In the genomic region with DNA sequence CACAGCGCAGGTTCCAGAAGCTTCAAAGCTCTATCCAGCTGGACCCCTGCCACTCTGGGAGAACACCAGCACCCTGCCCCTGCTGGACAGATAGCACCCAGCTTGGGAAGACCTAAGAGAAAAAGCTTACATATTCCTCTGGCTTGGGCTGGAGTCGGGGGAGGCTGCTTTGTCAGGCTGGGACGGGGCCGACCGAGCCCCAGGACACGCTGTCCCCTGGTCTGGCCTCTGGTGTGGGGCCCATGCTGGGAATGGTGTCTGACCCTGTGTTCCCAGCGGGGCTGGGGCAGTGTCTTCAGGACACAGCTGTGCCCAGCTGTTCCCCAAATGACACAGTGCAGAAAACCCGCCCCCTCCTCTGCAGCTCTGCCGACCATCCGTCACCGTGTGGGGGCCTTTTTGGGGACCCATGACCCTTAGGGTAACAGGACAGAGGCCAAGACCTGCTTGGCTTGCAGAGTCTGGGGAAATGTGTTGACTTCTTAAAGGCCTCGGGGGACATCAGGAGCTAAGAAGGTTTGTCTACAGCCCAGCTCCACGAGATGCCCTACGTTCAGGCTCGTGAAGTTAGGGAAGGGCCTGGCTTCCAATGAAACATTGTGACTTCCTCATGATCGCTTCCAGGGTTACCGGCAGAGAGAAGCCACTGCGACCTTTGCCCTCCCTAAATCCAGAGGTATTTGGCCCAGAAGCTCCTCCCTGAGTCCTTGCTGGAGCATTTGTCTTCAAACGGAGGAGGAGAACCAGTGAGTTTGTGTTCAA, we compare ENCODE assay signal across 27 cellular contexts. TPM values are rescaled to one million over a fixed set of nuclear protein-coding genes. Genes with fewer than 3 reads are reported as not detected.
DNase-seq lines count a peak whose midpoint lies in the region; ATAC-seq and TF ChIP-seq lines count a peak whose summit lies in the region.
"Had no signal": no experiment of that assay in that cellular context is flagged by ENCODE, and none has a peak within 500 bp of the region (broad histone marks: within the 10 kb centered on the region; RNA-seq: fewer than 3 reads in every experiment).

No MANE protein-coding gene starts in this region.

- peaks cover 32% of the 10 kb centered on the region for H3K9me3 Mint-ChIP-seq in Caco-2 (ENCODE audit: unreplicated experiment)

- H3K18ac ChIP-seq in trophoblast cell (ENCODE audit: low read length) = no peak overlapping the region

- H2AK5ac ChIP-seq in trophoblast cell (ENCODE audit: low read length) = no peak overlapping the region

- H2BK12ac ChIP-seq in trophoblast cell (ENCODE audit: low read length) = no peak overlapping the region

- H3K36me3 ChIP-seq in Caco-2 (ENCODE audit: control insufficient read depth, insufficient read depth, low read length) (no peaks in the 10 kb centered on the region), trophoblast cell (ENCODE audit: control insufficient read depth in 1 of 2, insufficient read depth in 2 of 2, low read length in 2 of 2) (no peaks in the 10 kb centered on the region)
- H3K36me3 ChIP-seq: BLaER1 treated with 17β-estradiol and CSF1 and Interleukin-3, amounts not matched to agents 10 nM and 100 nM; brain microvascular endothelial cell; sigmoid colon had no signal

- no peaks in the 10 kb centered on the region for H3K36me3 Mint-ChIP-seq in Caco-2 (ENCODE audit: insufficient read depth, unreplicated experiment)

- H3K9me3 ChIP-seq in Caco-2 = peaks cover 13% of the 10 kb centered on the region
- peaks cover 15% of the 10 kb centered on the region for H3K9me3 ChIP-seq in trophoblast cell (ENCODE audit: insufficient read depth, low read depth, low read length)
- H3K9me3 ChIP-seq: SK-N-SH had no signal

- no peak overlapping the region for H3K23ac ChIP-seq in trophoblast cell (ENCODE audit: low read length)

- no peak overlapping the region for H2BK5ac ChIP-seq in trophoblast cell (ENCODE audit: low read depth, low read length, poor library complexity)

- no peaks in the 10 kb centered on the region for H3K27me3 ChIP-seq in Caco-2 (replicated peaks; ENCODE audit: control insufficient read depth, insufficient read depth, low read length)
- H3K27me3 ChIP-seq in trophoblast cell (ENCODE audit: insufficient read depth, low read length) = no peaks in the 10 kb centered on the region
- H3K27me3 ChIP-seq: BLaER1 treated with 17β-estradiol and CSF1 and Interleukin-3, amounts not matched to agents 10 nM and 100 nM had no signal

- no peaks in the 10 kb centered on the region for H3K4me1 Mint-ChIP-seq in Caco-2 (ENCODE audit: low read depth, unreplicated experiment)
- H3K4me1 Mint-ChIP-seq: H9, T-helper 17 cell had no signal

- no peak overlapping the region for H3K4ac ChIP-seq in trophoblast cell (ENCODE audit: low read depth, low read length)

- DNase-seq in Caco-2 (peak; percentile 57 to 64), fibroblast of the aortic adventitia (ENCODE audit: low read depth) (no peak), left lobe of liver (ENCODE audit: low spot score) (no peak), trophoblast cell (no peak)
- no peak for DNase-seq in activated CD8-positive, alpha-beta memory T cell treated with anti-CD3 and anti-CD28 coated beads for 24 hours
- DNase-seq in stimulated activated naive CD4-positive, alpha-beta T cell (lab: John Stamatoyannopoulos, UW) = no peak
- DNase-seq: activated CD8-positive, alpha-beta T cell treated with anti-CD3 and anti-CD28 coated beads, Interleukin-2, amount 10 ng/mL, durations not matched to agents 7 days and 5 days; activated T-cell treated with anti-CD3 and anti-CD28 coated beads, Interleukin-2, amount 50 U/mL, for 1 hour; brain microvascular endothelial cell; COR-L47; H9; NCI-H187; NCI-H69; RPMI8226; sigmoid colon; SK-N-SH; stimulated activated CD4-positive, alpha-beta T cell treated with anti-CD3 and anti-CD28 coated beads, Interleukin-15, amount 100 ng/mL, for 24 hours; T-helper 17 cell had no signal

- no peaks in the 10 kb centered on the region for H3K79me1 ChIP-seq in trophoblast cell (ENCODE audit: low read length)

- H4K8ac ChIP-seq in trophoblast cell (ENCODE audit: low read depth, low read length) = no peak overlapping the region

- H3K27ac Mint-ChIP-seq in Caco-2 (ENCODE audit: unreplicated experiment) = peak overlapping the region; percentile 37
- H3K27ac Mint-ChIP-seq: activated CD8-positive, alpha-beta T cell treated with anti-CD3 and anti-CD28 coated beads, Interleukin-2, amount 10 ng/mL, durations not matched to agents 7 days and 5 days; H9; T-helper 17 cell had no signal

- TF ChIP-seq CTCF in Caco-2 (IDR thresholded peaks at IDR 0.05; ENCODE audit: insufficient read depth in 1 of 2, low read depth in 1 of 2, low read length in 1 of 2, severe bottlenecking in 1 of 2, unreplicated experiment in 1 of 2) (no peak), fibroblast of the aortic adventitia (IDR thresholded peaks at IDR 0.05; ENCODE audit: insufficient read depth, low read length) (peak; percentile 12)

- no peak overlapping the region for H3K4me2 ChIP-seq in trophoblast cell (ENCODE audit: low read length)
- H3K4me2 ChIP-seq: BLaER1 treated with 17β-estradiol and CSF1 and Interleukin-3, amounts not matched to agents 10 nM and 100 nM; SK-N-SH had no signal

- POLR2A ChIA-PET in Caco-2 (lab: Charles Lee) = interaction anchor here (0.8 kb wide), 1 partner anchor 40 kb away, joined by 8 read pairs; the partner anchor contains the start of gene CACFD1

- no CpG with 5 or more reads among the region's 19 CpGs for WGBS in trophoblast cell (ENCODE audit: extremely low coverage, insufficient coverage, insufficient read length)

- H2BK120ac ChIP-seq in trophoblast cell (ENCODE audit: insufficient read depth, low read length, poor library complexity) = no peak overlapping the region

- no peak overlapping the region for H3K9ac ChIP-seq in trophoblast cell (ENCODE audit: low read length)
- H3K9ac ChIP-seq: BLaER1 treated with 17β-estradiol and CSF1 and Interleukin-3, amounts not matched to agents 10 nM and 100 nM; SK-N-SH had no signal

- H4K91ac ChIP-seq in trophoblast cell (ENCODE audit: low read depth, low read length) = peak overlapping the region; percentile 33

- CTCF ChIA-PET in Caco-2 (lab: Charles Lee) = interaction anchor here (0.6 to 1.9 kb wide), 7 partner anchors 13 to 329 kb away, joined by 3 to 12 read pairs (median 3); partner anchors contain the start of gene CACFD1

- H3K14ac ChIP-seq in trophoblast cell (ENCODE audit: low read length) = no peak overlapping the region

- H4K12ac ChIP-seq in trophoblast cell (ENCODE audit: low read depth, low read length) = no peak overlapping the region

- H3K79me2 ChIP-seq in trophoblast cell (ENCODE audit: control insufficient read depth, insufficient read depth, low read length, poor library complexity) = no peaks in the 10 kb centered on the region

- intact Hi-C loops in Caco-2 (cut with micrococcal nuclease; ENCODE audit: unreplicated experiment) = loop anchor here (1.0 kb wide), 1 partner anchor 20 kb away; the partner anchor contains the start of gene SLC2A6

- H3K4me3 ChIP-seq in Caco-2 (ENCODE audit: low read depth, low read length) = no peak overlapping the region
- no peak overlapping the region for H3K4me3 ChIP-seq in fibroblast of the aortic adventitia (ENCODE audit: low read depth, low read length)
- no peak overlapping the region for H3K4me3 ChIP-seq in trophoblast cell (ENCODE audit: low read depth, low read length)
- H3K4me3 ChIP-seq: BLaER1 treated with 17β-estradiol and CSF1 and Interleukin-3, amounts not matched to agents 10 nM and 100 nM; coronary artery; GM12878; sigmoid colon; tibial nerve had no signal

- no peak overlapping the region for H3K27ac ChIP-seq in trophoblast cell (ENCODE audit: low read depth, low read length)
- H3K27ac ChIP-seq: BLaER1 treated with 17β-estradiol and CSF1 and Interleukin-3, amounts not matched to agents 10 nM and 100 nM; brain microvascular endothelial cell; coronary artery; sigmoid colon; tibial nerve had no signal

- peak; percentile 57 for ATAC-seq in left lobe of liver
- no peak for ATAC-seq in HG03175 (IDR thresholded peaks at IDR 0.05; ENCODE audit: unreplicated experiment)
- no peak for ATAC-seq in GM19395 (IDR thresholded peaks at IDR 0.05; ENCODE audit: unreplicated experiment)
- ATAC-seq: activated CD8-positive, alpha-beta T cell treated with anti-CD3 and anti-CD28 coated beads, Interleukin-2, amount 10 ng/mL, durations not matched to agents 7 days and 5 days; GM12878; T-helper 17 cell had no signal

- H3K4me1 ChIP-seq in Caco-2 (peaks cover 16% of the 10 kb centered on the region), trophoblast cell (ENCODE audit: control insufficient read depth in 1 of 2, insufficient read depth in 2 of 2, low read length in 2 of 2) (peaks cover 2 to 12% of the 10 kb centered on the region in 2 experiments)

- H3K27me3 Mint-ChIP-seq in Caco-2 (ENCODE audit: insufficient read depth, unreplicated experiment) = no peaks in the 10 kb centered on the region

- no peak overlapping the region for H3K4me3 Mint-ChIP-seq in Caco-2 (ENCODE audit: unreplicated experiment)
- H3K4me3 Mint-ChIP-seq: activated CD8-positive, alpha-beta T cell treated with anti-CD3 and anti-CD28 coated beads, Interleukin-2, amount 10 ng/mL, durations not matched to agents 7 days and 5 days; H9; T-helper 17 cell had no signal

- no TSS peak for BruUV-seq in Caco-2 (replicated peaks; lab: Mats Ljungman, UMichigan)

- H2AFZ ChIP-seq in trophoblast cell (ENCODE audit: insufficient read depth, low read length, poor library complexity) = no peak overlapping the region

RNA-seq across cellular contexts. Expression of gene SLC2A6, which starts 20.4 kb away (rescaled TPM):
- total RNA-seq in Caco-2 (2022) = 7.1 and 8.4 TPM in 2 replicates
- total RNA-seq in fibroblast of the aortic adventitia (ENCODE audit: low replicate concordance) = 0.74 and 7.3 TPM in 2 replicates
- 1.3 TPM for total RNA-seq in left lobe of liver
- 4.5 and 4.7 TPM in 2 replicates for polyA plus RNA-seq in trophoblast cell (2013)

RNA-seq across cellular contexts. Expression of gene MYMK, which starts 25.4 kb away (rescaled TPM):
- total RNA-seq in Caco-2 (2022) = not detected in 2 replicates
- total RNA-seq in fibroblast of the aortic adventitia (ENCODE audit: low replicate concordance) = not detected in 2 replicates
- not detected for total RNA-seq in left lobe of liver
- polyA plus RNA-seq in trophoblast cell (2013) = 0.25 and 0.27 TPM in 2 replicates
- total RNA-seq: activated CD8-positive, alpha-beta T cell treated with anti-CD3 and anti-CD28 coated beads, Interleukin-2, amount 10 ng/mL, durations not matched to agents 7 days and 5 days; GM12878; H9; mononuclear cell; sigmoid colon; T-helper 17 cell had no signal
- polyA plus RNA-seq: GM12878, neural cell, sigmoid colon, SK-N-SH had no signal

RNA-seq across cellular contexts. Expression of gene ADAMTSL2, which starts 35.2 kb away (rescaled TPM):
- total RNA-seq in Caco-2 (2022) = 0.46 and 0.68 TPM in 2 replicates
- total RNA-seq in fibroblast of the aortic adventitia (ENCODE audit: low replicate concordance) = 0.16 TPM in 1 of 2 replicates, not detected in the other
- 18.0 TPM for total RNA-seq in left lobe of liver
- 5.9 and 6.2 TPM in 2 replicates for polyA plus RNA-seq in trophoblast cell (2013)
- total RNA-seq: activated CD8-positive, alpha-beta T cell treated with anti-CD3 and anti-CD28 coated beads, Interleukin-2, amount 10 ng/mL, durations not matched to agents 7 days and 5 days; GM12878; LHCN-M2; T-helper 17 cell had no signal

RNA-seq across cellular contexts. Expression of gene CACFD1, which starts 39.5 kb away (rescaled TPM):
- 26.0 and 27.0 TPM in 2 replicates for total RNA-seq in Caco-2 (2022)
- 4.4 and 18.0 TPM in 2 replicates for total RNA-seq in fibroblast of the aortic adventitia (ENCODE audit: low replicate concordance)
- 30.0 TPM for total RNA-seq in left lobe of liver
- 7.8 and 8.7 TPM in 2 replicates for polyA plus RNA-seq in trophoblast cell (2013)

Comparison
In these comparisons a context has a peak if more than half of its experiments do, and no peak if none do; other contexts are left out.
1. DNase-seq: peak in Caco-2 (2 of 2); none in fibroblast of the aortic adventitia (single experiment), left lobe of liver (single experiment), trophoblast cell (0 of 2), activated CD8-positive, alpha-beta memory T cell treated with anti-CD3 and anti-CD28 coated beads for 24 hours (single experiment) and stimulated activated naive CD4-positive, alpha-beta T cell (0 of 6).
2. RNA of gene ADAMTSL2, which starts 35.2 kb away (total RNA-seq): 18.0 TPM in left lobe of liver (single experiment); 0.46 to 0.68 TPM in Caco-2 and 0.16 TPM in fibroblast of the aortic adventitia; every median in the first group is over 10 times any median in the second.